16 cellular contexts compared by ENCODE assay signal in genomic region chr5:56543431-56544385, GRCh38.
A peak's percentile ranks its signal among the peaks of the same experiment; 100 is the strongest.
DNase-seq lines count a peak whose midpoint lies in the region; ATAC-seq and TF ChIP-seq lines count a peak whose summit lies in the region.
"Had no signal": no experiment of that assay in that cellular context is flagged by ENCODE, and none has a peak within 500 bp of the region (broad histone marks: within the 10 kb centered on the region; RNA-seq: fewer than 3 reads in every experiment).

No MANE protein-coding gene starts in this region.

- TF ChIP-seq RAD21 in SK-N-SH (IDR thresholded peaks at IDR 0.05; ENCODE audit: low read length) = no peak

- no peak overlapping the region for H3K9ac ChIP-seq in SK-N-SH
- H3K9ac ChIP-seq: neural progenitor cell had no signal

- POLR2A ChIA-PET in SK-N-SH (lab: Yijun Ruan, JAX) = no interaction called here

- no peak for ATAC-seq in activated T-cell treated with anti-CD3 and anti-CD28 coated beads, Interleukin-2, amount 50 U/mL, for 72 hours (replicated peaks in 1 of 2)
- no peak for ATAC-seq in GM19463 (IDR thresholded peaks at IDR 0.05; ENCODE audit: unreplicated experiment)
- ATAC-seq: activated T-cell treated with anti-CD3 and anti-CD28 coated beads, Interleukin-2, amount 50 U/mL, for 4 hours; stimulated activated effector memory CD8-positive, alpha-beta T cell treated with anti-CD3 and anti-CD28 coated beads, Interleukin-12 subunit alpha, Interleukin-12 subunit beta, amount 100 ng/mL, for 72 hours had no signal

- H3K9me2 ChIP-seq in SK-N-SH = no peaks in the 10 kb centered on the region

- DNase-seq in A172 (ENCODE audit: low spot score) (peak; percentile 90), HS-5 (ENCODE audit: low read depth) (peak; percentile 54), SK-N-SH (no peak), foreskin fibroblast (peak; percentile 10 to 17), DMS79 (lab: John Stamatoyannopoulos, UW) (no peak)
- DNase-seq in activated T-cell treated with anti-CD3 and anti-CD28 coated beads, Interleukin-2, amount 50 U/mL, for 72 hours = no peak
- no peak for DNase-seq in activated CD8-positive, alpha-beta memory T cell treated with anti-CD3 and anti-CD28 coated beads, Interleukin-2, amount 50 U/mL, for 48 hours
- DNase-seq: activated T-cell treated with anti-CD3 and anti-CD28 coated beads, Interleukin-2, amount 50 U/mL, for 4 hours; adrenal gland; cortex of kidney; GOT3; right lobe of liver; SJCRH30 had no signal

- no peaks in the 10 kb centered on the region; a peak in 1 of 4 replicates for H3K4me1 ChIP-seq in SK-N-SH (ENCODE audit: control insufficient read depth in 1 of 2, insufficient read depth in 2 of 2, low read depth in 1 of 2, low read length in 1 of 2)
- H3K4me1 ChIP-seq: adrenal gland, right lobe of liver had no signal

- no peaks in the 10 kb centered on the region for H4K20me1 ChIP-seq in SK-N-SH (ENCODE audit: insufficient read depth)

- TF ChIP-seq EP300 in SK-N-SH (IDR thresholded peaks at IDR 0.05; ENCODE audit: borderline replicate concordance in 1 of 2, low read depth in 1 of 2, low read length in 1 of 2) = no peak

- peaks cover 0 to 3% of the 10 kb centered on the region in 2 donors for H3K9me3 Mint-ChIP-seq in activated T-cell treated with anti-CD3 and anti-CD28 coated beads, Interleukin-2, amount 50 U/mL, for 72 hours
- H3K9me3 Mint-ChIP-seq: activated T-cell treated with anti-CD3 and anti-CD28 coated beads, Interleukin-2, amount 50 U/mL, for 4 hours; neural progenitor cell; stimulated activated effector memory CD8-positive, alpha-beta T cell treated with anti-CD3 and anti-CD28 coated beads, Interleukin-12 subunit alpha, Interleukin-12 subunit beta, amount 100 ng/mL, for 72 hours had no signal

- no peaks in the 10 kb centered on the region for H3K79me2 ChIP-seq in SK-N-SH (ENCODE audit: insufficient read depth)

- H3K4me3 Mint-ChIP-seq in activated T-cell treated with anti-CD3 and anti-CD28 coated beads, Interleukin-2, amount 50 U/mL, for 72 hours = no peak overlapping the region
- H3K4me3 Mint-ChIP-seq: activated T-cell treated with anti-CD3 and anti-CD28 coated beads, Interleukin-2, amount 50 U/mL, for 4 hours; neural progenitor cell; stimulated activated effector memory CD8-positive, alpha-beta T cell treated with anti-CD3 and anti-CD28 coated beads, Interleukin-12 subunit alpha, Interleukin-12 subunit beta, amount 100 ng/mL, for 72 hours had no signal

- H3K36me3 ChIP-seq in SK-N-SH (replicated peaks in 1 of 2; ENCODE audit: control insufficient read depth in 1 of 2, insufficient read depth in 2 of 2, low read length in 1 of 2) = no peaks in the 10 kb centered on the region
- H3K36me3 ChIP-seq: adrenal gland, neural progenitor cell, right lobe of liver, SJCRH30 had no signal

- H3K4me2 ChIP-seq in SK-N-SH = no peak overlapping the region
- H3K4me2 ChIP-seq: neural progenitor cell had no signal

- peaks cover 7% of the 10 kb centered on the region for H3K4me1 Mint-ChIP-seq in activated T-cell treated with anti-CD3 and anti-CD28 coated beads, Interleukin-2, amount 50 U/mL, for 72 hours (ENCODE audit: low read depth)
- H3K4me1 Mint-ChIP-seq: neural progenitor cell had no signal

- H3K36me3 Mint-ChIP-seq in activated T-cell treated with anti-CD3 and anti-CD28 coated beads, Interleukin-2, amount 50 U/mL, for 72 hours (ENCODE audit: insufficient read depth in 2 of 2) = peaks cover 0 to 1% of the 10 kb centered on the region in 2 donors
- H3K36me3 Mint-ChIP-seq: neural progenitor cell; stimulated activated effector memory CD8-positive, alpha-beta T cell treated with anti-CD3 and anti-CD28 coated beads, Interleukin-12 subunit alpha, Interleukin-12 subunit beta, amount 100 ng/mL, for 72 hours had no signal

- H3K27ac ChIP-seq in SK-N-SH (ENCODE audit: low read depth in 2 of 2, low read length in 1 of 2) = no peak overlapping the region
- H3K27ac ChIP-seq: adrenal gland, neural progenitor cell, right lobe of liver, SJCRH30 had no signal

- CTCF ChIA-PET in SK-N-SH (lab: Yijun Ruan, JAX) = no interaction called here

- no peaks in the 10 kb centered on the region for H3K27me3 ChIP-seq in SK-N-SH (ENCODE audit: insufficient read depth)
- H3K27me3 ChIP-seq: adrenal gland, neural progenitor cell, right lobe of liver, SJCRH30 had no signal

- H3K9me3 ChIP-seq in SK-N-SH = no peaks in the 10 kb centered on the region
- H3K9me3 ChIP-seq: adrenal gland, right lobe of liver, SJCRH30 had no signal

- 61% methylated on average over 6 of the region's 6 CpGs for WGBS in SK-N-SH (ENCODE audit: low lambda C conversion rate)

- H3F3A ChIP-seq in SK-N-SH (replicated peaks; ENCODE audit: insufficient read depth) = no peaks in the 10 kb centered on the region

- H3K27me3 Mint-ChIP-seq in activated T-cell treated with anti-CD3 and anti-CD28 coated beads, Interleukin-2, amount 50 U/mL, for 72 hours (ENCODE audit: low read depth) = no peaks in the 10 kb centered on the region

- H3K27ac Mint-ChIP-seq in activated T-cell treated with anti-CD3 and anti-CD28 coated beads, Interleukin-2, amount 50 U/mL, for 72 hours = no peak overlapping the region
- H3K27ac Mint-ChIP-seq: neural progenitor cell; stimulated activated effector memory CD8-positive, alpha-beta T cell treated with anti-CD3 and anti-CD28 coated beads, Interleukin-12 subunit alpha, Interleukin-12 subunit beta, amount 100 ng/mL, for 72 hours had no signal

- no peak for TF ChIP-seq CTCF in SK-N-SH (IDR thresholded peaks at IDR 0.05)
- TF ChIP-seq CTCF in foreskin fibroblast (IDR thresholded peaks at IDR 0.05; ENCODE audit: low read depth, low read length) = no peak

- H3K4me3 ChIP-seq in SK-N-SH (ENCODE audit: low read depth in 2 of 2, low read length in 1 of 2) (no peak overlapping the region), foreskin fibroblast (ENCODE audit: low read depth in 1 of 2, low read length in 2 of 2) (no peak overlapping the region)
- H3K4me3 ChIP-seq: adrenal gland, neural progenitor cell, right lobe of liver, SJCRH30 had no signal

- H2AFZ ChIP-seq in SK-N-SH (ENCODE audit: low read depth) = no peak overlapping the region
- H2AFZ ChIP-seq: neural progenitor cell had no signal

TF ChIP-seq in SK-N-SH, 30 proteins besides CTCF, POLR2A, EP300 and RAD21:
- no peak for TF ChIP-seq RXRA (IDR thresholded peaks at IDR 0.05; ENCODE audit: borderline replicate concordance, low read depth)
- no peak for TF ChIP-seq RFX5 (IDR thresholded peaks at IDR 0.05; ENCODE audit: low read length)
- no peak for TF ChIP-seq TEAD4 (IDR thresholded peaks at IDR 0.05; ENCODE audit: borderline replicate concordance, insufficient read depth)
- no peak for TF ChIP-seq IRF3 (IDR thresholded peaks at IDR 0.05; ENCODE audit: low read depth, low read length)
- TF ChIP-seq TCF12 (IDR thresholded peaks at IDR 0.05) = peak; percentile 25; the same call in 1 of the 2 replicates
- peak; percentile 72 for TF ChIP-seq PBX3 (IDR thresholded peaks at IDR 0.05)
- TF ChIP-seq TAF1 (IDR thresholded peaks at IDR 0.05; ENCODE audit: borderline replicate concordance, low read depth, low read length) = no peak
- TF ChIP-seq FOSL2 (IDR thresholded peaks at IDR 0.05; ENCODE audit: borderline replicate concordance, low read depth) = peak; percentile 20; the same call in 1 of the 2 replicates

Comparison
In these comparisons a context has a peak if more than half of its experiments do, and no peak if none do; other contexts are left out.
1. DNase-seq: peak in A172 (single experiment), HS-5 (single experiment) and foreskin fibroblast (2 of 2); none in SK-N-SH (single experiment), activated T-cell treated with anti-CD3 and anti-CD28 coated beads, Interleukin-2, amount 50 U/mL, for 72 hours (0 of 2), DMS79 (single experiment) and activated CD8-positive, alpha-beta memory T cell treated with anti-CD3 and anti-CD28 coated beads, Interleukin-2, amount 50 U/mL, for 48 hours (single experiment).